ENCODE assay signal across 13 cellular contexts in the genomic region with DNA sequence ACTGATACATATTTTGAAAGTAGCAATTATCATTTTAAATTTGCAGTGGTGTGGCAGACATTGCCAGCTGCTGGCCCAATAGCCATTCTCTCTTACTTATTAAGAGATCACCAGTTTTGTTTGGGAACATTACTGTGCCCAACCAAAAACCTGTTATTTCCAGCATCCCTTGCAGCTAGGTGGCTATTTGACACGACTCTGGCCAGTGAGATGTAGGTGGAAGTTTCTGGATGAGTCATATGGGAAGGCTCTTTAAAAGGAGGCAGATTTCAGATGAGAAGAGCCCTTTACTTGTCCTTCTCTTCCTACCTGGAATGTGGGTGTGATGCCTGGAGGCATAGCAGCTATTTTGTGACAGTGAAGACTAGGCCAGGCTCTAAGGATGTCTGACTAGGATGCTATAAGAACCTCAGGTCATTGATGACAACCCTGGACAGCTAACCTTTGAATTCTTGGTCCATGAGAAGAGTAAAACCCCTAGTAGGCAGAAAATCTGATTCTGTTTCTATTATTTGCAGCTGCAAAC.
"Had no signal": no experiment of that assay in that cellular context is flagged by ENCODE, and none has a peak within 500 bp of the region (broad histone marks: within the 10 kb centered on the region; RNA-seq: fewer than 3 reads in every experiment).

No MANE protein-coding gene starts in this region.

- H3K4me1 ChIP-seq: colonic mucosa, left lung, testis, upper lobe of right lung had no signal

- H3K4me1 Mint-ChIP-seq: nephron progenitor cell had no signal

- H3K27ac ChIP-seq: cardiac muscle cell, colonic mucosa, left lung, testis, upper lobe of right lung had no signal

- H3K4me3 Mint-ChIP-seq: nephron progenitor cell; stimulated activated naive CD8-positive, alpha-beta T cell treated with anti-CD3 and anti-CD28 coated beads, Interleukin-15, Interleukin-2, amounts not matched to agents 100 ng/mL and 50 ng/mL, for 24 hours; T-cell had no signal

- H3K4me3 ChIP-seq: cardiac muscle cell, colonic mucosa, left lung, testis, upper lobe of right lung had no signal

- DNase-seq: activated gamma-delta T cell treated with Interleukin-2 at 50 U/mL for 16 hours; colonic mucosa; effector CD4-positive, alpha-beta T cell; foreskin melanocyte; mesenchymal stem cell; nephron progenitor cell; stimulated activated CD4-positive, alpha-beta T cell treated with anti-CD3 and anti-CD28 coated beads, Interleukin-12 subunit alpha, Interleukin-12 subunit beta, amount 100 ng/mL, for 4 hours; T-cell had no signal

- H3K27me3 Mint-ChIP-seq: stimulated activated naive CD8-positive, alpha-beta T cell treated with anti-CD3 and anti-CD28 coated beads, Interleukin-15, Interleukin-2, amounts not matched to agents 100 ng/mL and 50 ng/mL, for 24 hours; T-cell had no signal

- ATAC-seq: left lung, T-cell, upper lobe of right lung had no signal

- H3K36me3 ChIP-seq: cardiac muscle cell, colonic mucosa, left lung, upper lobe of right lung had no signal

- H3K9me3 ChIP-seq: colonic mucosa, testis had no signal

- H3K27ac Mint-ChIP-seq: nephron progenitor cell had no signal
